ENCODE assay signal across 16 cellular contexts in the genomic region with DNA sequence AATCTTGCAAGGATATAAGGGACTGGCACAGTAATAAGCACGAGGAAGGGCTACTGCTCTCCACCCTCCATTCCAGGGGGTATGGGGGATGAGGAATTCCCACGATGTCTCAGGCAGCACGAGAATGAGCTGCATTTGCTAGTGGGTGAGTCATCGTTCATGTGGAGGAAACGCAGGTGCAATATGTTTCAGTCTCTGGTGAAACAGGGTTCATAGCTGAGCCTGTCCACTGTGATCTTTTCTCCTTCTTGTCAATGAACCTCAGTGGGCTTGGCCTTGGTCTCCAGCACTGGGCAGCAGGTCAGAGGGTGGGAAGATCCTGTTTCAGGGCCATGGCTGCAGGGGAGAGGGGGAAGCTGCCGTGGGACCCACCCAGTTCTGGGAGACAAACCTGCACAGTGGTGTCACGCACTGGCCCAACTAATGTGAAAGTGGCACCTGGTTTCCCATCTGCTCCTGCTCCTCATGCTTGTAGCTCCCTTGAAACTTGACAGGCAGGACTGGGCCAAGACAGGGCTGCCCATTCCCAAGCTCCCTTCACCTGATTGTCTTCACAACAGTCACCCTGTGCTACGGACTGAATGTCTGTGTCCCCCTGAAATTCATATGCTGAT.
"Had no signal": no experiment of that assay in that cellular context is flagged by ENCODE, and none has a peak within 500 bp of the region (broad histone marks: within the 10 kb centered on the region; RNA-seq: fewer than 3 reads in every experiment).

No MANE protein-coding gene starts in this region.

- H3K4me3 ChIP-seq: ascending aorta, esophagus squamous epithelium, hepatocyte, left ventricle myocardium inferior, mucosa of descending colon, pancreas, thoracic aorta had no signal

- H3K27ac ChIP-seq: ascending aorta, esophagus squamous epithelium, hepatocyte, left ventricle myocardium inferior, pancreas, thoracic aorta had no signal

- DNase-seq: activated CD4-positive, alpha-beta T cell treated with anti-CD3 and anti-CD28 coated beads for 1 hour; activated CD4-positive, alpha-beta T cell treated with anti-CD3 and anti-CD28 coated beads, Interleukin-2, amount 50 U/mL, for 48 hours; activated naive CD4-positive, alpha-beta T cell treated with anti-CD3 and anti-CD28 coated beads, Interleukin-2, amount 10 ng/mL, durations not matched to agents 7 days and 5 days; activated T-cell treated with anti-CD3 and anti-CD28 coated beads, Interleukin-2, amount 50 U/mL, for 24 hours; esophagus squamous epithelium; kidney; left ventricle myocardium inferior; mucosa of descending colon; naive thymus-derived CD8-positive, alpha-beta T cell; pancreas; stimulated activated CD4-positive, alpha-beta T cell treated with anti-CD3 and anti-CD28 coated beads, Interleukin-12 subunit alpha, Interleukin-12 subunit beta, amount 100 ng/mL, for 4 hours; stimulated activated CD4-positive, alpha-beta T cell treated with anti-CD3 and anti-CD28 coated beads, Interleukin-2, amount 100 ng/mL, for 24 hours had no signal

- H3K27ac Mint-ChIP-seq: activated naive CD4-positive, alpha-beta T cell treated with anti-CD3 and anti-CD28 coated beads, Interleukin-2, amount 10 ng/mL, durations not matched to agents 7 days and 5 days; activated T-cell treated with anti-CD3 and anti-CD28 coated beads, Interleukin-2, amount 50 U/mL, for 24 hours had no signal

- H3K4me1 ChIP-seq: ascending aorta, esophagus squamous epithelium, left ventricle myocardium inferior, pancreas had no signal

- H3K36me3 ChIP-seq: ascending aorta, esophagus squamous epithelium, left ventricle myocardium inferior, pancreas, thoracic aorta had no signal

- H3K27me3 ChIP-seq: ascending aorta, esophagus squamous epithelium, hepatocyte, pancreas had no signal

- H3K4me2 ChIP-seq: hepatocyte had no signal

- H3K9me3 ChIP-seq: ascending aorta, pancreas, thoracic aorta had no signal

- H3K79me2 ChIP-seq: hepatocyte had no signal

- ATAC-seq: naive thymus-derived CD8-positive, alpha-beta T cell; pancreas had no signal

- FAIRE-seq: colon, kidney, pancreas had no signal

- H3K27me3 Mint-ChIP-seq: activated naive CD4-positive, alpha-beta T cell treated with anti-CD3 and anti-CD28 coated beads, Interleukin-2, amount 10 ng/mL, durations not matched to agents 7 days and 5 days; activated T-cell treated with anti-CD3 and anti-CD28 coated beads, Interleukin-2, amount 50 U/mL, for 24 hours; naive thymus-derived CD8-positive, alpha-beta T cell had no signal

- H3K4me3 Mint-ChIP-seq: activated naive CD4-positive, alpha-beta T cell treated with anti-CD3 and anti-CD28 coated beads, Interleukin-2, amount 10 ng/mL, durations not matched to agents 7 days and 5 days; activated T-cell treated with anti-CD3 and anti-CD28 coated beads, Interleukin-2, amount 50 U/mL, for 24 hours had no signal

- H2AFZ ChIP-seq: hepatocyte had no signal
